8 cellular contexts compared by ENCODE assay signal in genomic region chr14:93939304-93940229, GRCh38. TPM values are rescaled to one million over a fixed set of nuclear protein-coding genes. Genes with fewer than 3 reads are reported as not detected.
DNase-seq lines count a peak whose midpoint lies in the region; ATAC-seq and TF ChIP-seq lines count a peak whose summit lies in the region.

No MANE protein-coding gene starts in this region.

- 14 to 33% methylated on average over 35 to 84 of the region's 84 CpGs for WGBS in endodermal cell (ENCODE audit: insufficient coverage in 1 of 2, insufficient read length in 1 of 2), 2 experiments
- WGBS in mesodermal cell (ENCODE audit: insufficient coverage in 2 of 2), 2 experiments = 18 to 19% methylated on average over 62 to 71 of the region's 84 CpGs

- peak overlapping the region; percentile 53 for H3K4me3 ChIP-seq in endodermal cell (ENCODE audit: low read length)
- H3K4me3 ChIP-seq in mesodermal cell (ENCODE audit: extremely low read depth, insufficient read depth, low read length, poor library complexity, severe bottlenecking) = peak overlapping the region; percentile 26

- H3K4me3 Mint-ChIP-seq in endodermal cell = peak overlapping the region; percentile 48

- ATAC-seq in HG02763 (IDR thresholded peaks at IDR 0.05; ENCODE audit: unreplicated experiment) = peak; percentile 92

- H3K4me1 ChIP-seq in endodermal cell (ENCODE audit: control insufficient read depth, insufficient read depth, low read length) = peaks cover 9% of the 10 kb centered on the region
- H3K4me1 ChIP-seq in mesodermal cell (ENCODE audit: control insufficient read depth, insufficient read depth, low read length, poor library complexity, severe bottlenecking) = no peaks in the 10 kb centered on the region

- peaks cover 16% of the 10 kb centered on the region for H3K4me1 Mint-ChIP-seq in endodermal cell

- H3K27ac ChIP-seq in endodermal cell (ENCODE audit: low read depth, low read length) (no peak overlapping the region), mesodermal cell (ENCODE audit: low read depth, low read length, severe bottlenecking) (no peak overlapping the region)

- no peaks in the 10 kb centered on the region for H3K9me3 ChIP-seq in endodermal cell (ENCODE audit: control insufficient read depth, low read length)
- no peaks in the 10 kb centered on the region for H3K9me3 ChIP-seq in mesodermal cell (ENCODE audit: control insufficient read depth, low read length)

- peaks cover 26% of the 10 kb centered on the region for H3K27me3 ChIP-seq in endodermal cell (ENCODE audit: control insufficient read depth, insufficient read depth, low read length, poor library complexity, severe bottlenecking)

- no peaks in the 10 kb centered on the region for H3K9me3 Mint-ChIP-seq in endodermal cell

- peak; percentile 81 for DNase-seq in DMS 273 (lab: John Stamatoyannopoulos, UW; ENCODE audit: unreplicated experiment)
- DNase-seq in DMS 273 treated with DMSO at 0.1 percent for 48 hours (lab: John Stamatoyannopoulos, UW) = no peak
- DNase-seq in NCI-H345 treated with DMSO at 0.1 percent for 48 hours (lab: John Stamatoyannopoulos, UW; ENCODE audit: unreplicated experiment) = peak; percentile 45
- DNase-seq in activated CD8-positive, alpha-beta memory T cell treated with anti-CD3 and anti-CD28 coated beads for 24 hours = peak; percentile 100
- peak; percentile 99 for DNase-seq in endodermal cell
- peak; percentile 88 to 90 for DNase-seq in stimulated activated CD8-positive, alpha-beta memory T cell treated with anti-CD3 and anti-CD28 coated beads, Interleukin-2, amount 100 ng/mL, for 48 hours (ENCODE audit: low read depth in 2 of 2)

- H3K36me3 ChIP-seq in endodermal cell (ENCODE audit: control insufficient read depth, insufficient read depth, low read length) = no peaks in the 10 kb centered on the region
- no peaks in the 10 kb centered on the region for H3K36me3 ChIP-seq in mesodermal cell (ENCODE audit: control insufficient read depth, insufficient read depth, low read length)

- no peaks in the 10 kb centered on the region for H3K36me3 Mint-ChIP-seq in endodermal cell (ENCODE audit: low read depth)

- peaks cover 46% of the 10 kb centered on the region for H3K27me3 Mint-ChIP-seq in endodermal cell (ENCODE audit: insufficient read depth)

- peak; percentile 99 for TF ChIP-seq CTCF in endodermal cell (conservative IDR thresholded peaks at IDR 0.05)

- no peak overlapping the region for H3K27ac Mint-ChIP-seq in endodermal cell

- no peak overlapping the region for H3K9ac ChIP-seq in endodermal cell (ENCODE audit: extremely low read depth, low read length, poor library complexity, severe bottlenecking)

RNA-seq across cellular contexts. Expression of gene FAM181A, which starts 12.4 kb away (rescaled TPM):
- not detected for total RNA-seq in endodermal cell
- 13.0 TPM for polyA plus RNA-seq in endodermal cell (2013, experiment 1 of 2)
- 11.0 TPM for polyA plus RNA-seq in endodermal cell (2013, experiment 2 of 2)
- 0.29 TPM for polyA plus RNA-seq in mesodermal cell (2013, experiment 1 of 2)
- polyA plus RNA-seq in mesodermal cell (2013, experiment 2 of 2) = not detected

RNA-seq across cellular contexts. Expression of gene ASB2, which starts 36.8 kb away (rescaled TPM):
- total RNA-seq in endodermal cell = under 1 TPM in 1 of 2 donors, not detected in 1; 0.11 TPM
- 0.75 TPM for polyA plus RNA-seq in endodermal cell (2013, experiment 1 of 2)
- polyA plus RNA-seq in endodermal cell (2013, experiment 2 of 2) = 0.58 TPM
- 0.44 TPM for polyA plus RNA-seq in mesodermal cell (2013, experiment 1 of 2)
- polyA plus RNA-seq in mesodermal cell (2013, experiment 2 of 2) = not detected

RNA-seq across cellular contexts. Expression of gene CCDC197, which starts 57.5 kb away (rescaled TPM):
- not detected for total RNA-seq in endodermal cell
- polyA plus RNA-seq in endodermal cell (2013, experiment 1 of 2) = not detected
- polyA plus RNA-seq in endodermal cell (2013, experiment 2 of 2) = not detected
- not detected for polyA plus RNA-seq in mesodermal cell (2013, experiment 1 of 2)
- polyA plus RNA-seq in mesodermal cell (2013, experiment 2 of 2) = not detected
